Comparison of ENCODE assay signal across 9 cellular contexts in genomic region chr21:36323032-36323431, GRCh38. TPM values are rescaled to one million over a fixed set of nuclear protein-coding genes. Genes with fewer than 3 reads are reported as not detected.
DNase-seq lines count a peak whose midpoint lies in the region; ATAC-seq and TF ChIP-seq lines count a peak whose summit lies in the region.
"Had no signal": no experiment of that assay in that cellular context is flagged by ENCODE, and none has a peak within 500 bp of the region (broad histone marks: within the 10 kb centered on the region; RNA-seq: fewer than 3 reads in every experiment).

No MANE protein-coding gene starts in this region.

- CTCF ChIA-PET in CD8-positive, alpha-beta memory T cell (lab: Charles Lee) = interaction anchor here (0.8 to 2.4 kb wide), 2 partner anchors 7 to 64 kb away, joined by 3 to 6 read pairs; no protein-coding TSS in a partner anchor

- peaks cover 0 to 47% (median 3%) of the 10 kb centered on the region in 3 donors for H3K36me3 Mint-ChIP-seq in CD8-positive, alpha-beta memory T cell
- H3K36me3 Mint-ChIP-seq in nephron (ENCODE audit: low read depth) = peaks cover 27% of the 10 kb centered on the region

- H3K27ac ChIP-seq in CD8-positive, alpha-beta memory T cell (ENCODE audit: low read depth, low read length) = peak overlapping the region; percentile 21

- no peak for DNase-seq in CD8-positive, alpha-beta memory T cell
- DNase-seq in NAMALWA (ENCODE audit: low spot score) (peak; percentile 39), adipocyte (ENCODE audit: low read depth) (peak; percentile 45), NCI-H2196 (lab: John Stamatoyannopoulos, UW; ENCODE audit: unreplicated experiment) (no peak), head of caudate nucleus (no peak), amniotic stem cell (lab: John Stamatoyannopoulos, UW) (no peak)
- DNase-seq: activated gamma-delta T cell treated with Interleukin-2 at 50 U/mL for 16 hours had no signal

- no peak overlapping the region for H3K4me3 ChIP-seq in CD8-positive, alpha-beta memory T cell (ENCODE audit: low read length)
- H3K4me3 ChIP-seq in adipocyte (ENCODE audit: low read length) = peak overlapping the region; percentile 4

- peak overlapping the region; percentile 47 for H3K9ac ChIP-seq in adipocyte (ENCODE audit: low read length)

- no peak for ATAC-seq in HG02588 (IDR thresholded peaks at IDR 0.05; ENCODE audit: unreplicated experiment)

- H3K4me1 ChIP-seq in CD8-positive, alpha-beta memory T cell (ENCODE audit: insufficient read depth, low read length) = peaks cover 20% of the 10 kb centered on the region
- peaks cover 42% of the 10 kb centered on the region for H3K4me1 ChIP-seq in adipocyte (ENCODE audit: control insufficient read depth, insufficient read depth, low read length)

- H3K27ac Mint-ChIP-seq in CD8-positive, alpha-beta memory T cell = peak overlapping the region in 7 of 8 donors; percentile 41 to 94 (median 73)
- peak overlapping the region; percentile 51 to 96 (median 53) for H3K27ac Mint-ChIP-seq in nephron

- no peaks in the 10 kb centered on the region for H3K27me3 ChIP-seq in CD8-positive, alpha-beta memory T cell (ENCODE audit: insufficient read depth, low read length, poor library complexity, severe bottlenecking)
- no peaks in the 10 kb centered on the region for H3K27me3 ChIP-seq in adipocyte (replicated peaks; ENCODE audit: control insufficient read depth, insufficient read depth, low read length)

- H3K27me3 Mint-ChIP-seq in CD8-positive, alpha-beta memory T cell = no peaks in the 10 kb centered on the region
- no peaks in the 10 kb centered on the region for H3K27me3 Mint-ChIP-seq in nephron (ENCODE audit: low read depth)

- intact Hi-C loops in head of caudate nucleus (cut with DNase I) = loop anchor here (5.0 kb wide), 1 partner anchor 171 kb away; no protein-coding TSS in a partner anchor

- TF ChIP-seq CTCF in nephron (IDR thresholded peaks at IDR 0.05; ENCODE audit: unreplicated experiment in 3 of 3) = no peak

- H3K9me3 ChIP-seq in CD8-positive, alpha-beta memory T cell (ENCODE audit: low read length) = no peaks in the 10 kb centered on the region
- H3K9me3 ChIP-seq in adipocyte (ENCODE audit: control insufficient read depth, low read length) = no peaks in the 10 kb centered on the region

- POLR2A ChIA-PET in CD8-positive, alpha-beta memory T cell (lab: Charles Lee) = interaction anchor here (0.7 to 4.4 kb wide), 2 partner anchors 34 to 945 kb away, joined by 3 to 65 read pairs; no protein-coding TSS in a partner anchor

- H3K4me1 Mint-ChIP-seq in CD8-positive, alpha-beta memory T cell = peaks cover 34 to 62% (median 43%) of the 10 kb centered on the region in 3 donors
- H3K4me1 Mint-ChIP-seq in nephron = peaks cover 32% of the 10 kb centered on the region

- no peaks in the 10 kb centered on the region for H3K9me3 Mint-ChIP-seq in CD8-positive, alpha-beta memory T cell
- peaks cover 2% of the 10 kb centered on the region for H3K9me3 Mint-ChIP-seq in nephron

- H3K4me3 Mint-ChIP-seq in CD8-positive, alpha-beta memory T cell = peak overlapping the region; percentile 12 to 86 (median 57)
- H3K4me3 Mint-ChIP-seq in nephron = peak overlapping the region; percentile 52 to 69 (median 68)

- H3K36me3 ChIP-seq in CD8-positive, alpha-beta memory T cell (ENCODE audit: insufficient read depth, low read length) = no peaks in the 10 kb centered on the region
- peaks cover 3% of the 10 kb centered on the region for H3K36me3 ChIP-seq in adipocyte (ENCODE audit: control insufficient read depth, insufficient read depth, low read length, severe bottlenecking)

RNA-seq across cellular contexts. Expression of gene MORC3, which starts 3.0 kb away (rescaled TPM):
- 10 to 100 TPM; 19.6 to 23.0 TPM for total RNA-seq in CD8-positive, alpha-beta memory T cell
- 32.2 TPM for polyA plus RNA-seq in CD8-positive, alpha-beta memory T cell

Comparison
In these comparisons a context has a peak if more than half of its experiments do, and no peak if none do; other contexts are left out.
1. DNase-seq: peak in NAMALWA (single experiment) and adipocyte (single experiment); none in CD8-positive, alpha-beta memory T cell (0 of 5), NCI-H2196 (single experiment), head of caudate nucleus (0 of 42) and amniotic stem cell (single experiment).